In the genomic region with DNA sequence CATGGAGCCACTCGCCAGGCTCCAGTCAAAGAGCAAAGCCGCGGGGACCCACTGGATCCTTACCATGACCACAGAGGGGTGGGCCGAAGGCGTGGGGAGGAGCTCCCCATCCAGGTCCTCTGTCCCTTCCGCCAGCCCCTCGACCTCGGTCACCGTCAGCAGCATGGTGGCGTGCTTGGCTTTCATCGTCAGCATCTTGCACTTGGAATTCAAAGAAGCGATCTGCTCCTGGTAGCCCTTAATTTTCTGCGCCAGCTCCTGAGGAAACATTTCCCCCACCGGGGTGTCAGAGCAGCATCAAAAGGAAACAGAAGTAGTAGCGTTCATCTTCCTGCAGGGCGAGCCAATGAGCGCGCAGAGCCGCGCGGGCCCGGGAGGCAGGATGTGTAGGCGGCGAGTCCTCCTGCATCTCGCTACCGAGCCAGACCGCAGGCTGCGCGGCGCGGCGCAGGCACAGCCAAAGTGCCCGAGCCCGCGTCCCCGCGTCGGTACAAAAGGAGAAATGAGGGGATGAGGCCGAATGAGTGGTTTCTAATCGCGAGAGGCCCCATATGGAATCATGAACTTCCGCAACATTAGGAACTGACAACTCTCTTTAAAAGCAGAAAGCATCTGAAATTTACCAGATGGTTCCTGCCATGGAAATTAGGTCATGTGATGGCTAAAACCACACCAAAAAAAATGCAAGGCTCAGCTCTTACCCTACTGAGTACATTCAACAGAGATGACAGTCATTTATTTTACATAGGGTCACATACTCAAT, we compare ENCODE assay signal across 1 cellular context.
A peak's percentile ranks its signal among the peaks of the same experiment; 100 is the strongest.
TF ChIP-seq lines count a peak whose summit lies in the region.

No MANE protein-coding gene starts in this region.

TF ChIP-seq in HepG2, 621 proteins besides CTCF, POLR2A, EP300 and RAD21 (continued from another document and continues in another):
- TF ChIP-seq, protein P1, sequence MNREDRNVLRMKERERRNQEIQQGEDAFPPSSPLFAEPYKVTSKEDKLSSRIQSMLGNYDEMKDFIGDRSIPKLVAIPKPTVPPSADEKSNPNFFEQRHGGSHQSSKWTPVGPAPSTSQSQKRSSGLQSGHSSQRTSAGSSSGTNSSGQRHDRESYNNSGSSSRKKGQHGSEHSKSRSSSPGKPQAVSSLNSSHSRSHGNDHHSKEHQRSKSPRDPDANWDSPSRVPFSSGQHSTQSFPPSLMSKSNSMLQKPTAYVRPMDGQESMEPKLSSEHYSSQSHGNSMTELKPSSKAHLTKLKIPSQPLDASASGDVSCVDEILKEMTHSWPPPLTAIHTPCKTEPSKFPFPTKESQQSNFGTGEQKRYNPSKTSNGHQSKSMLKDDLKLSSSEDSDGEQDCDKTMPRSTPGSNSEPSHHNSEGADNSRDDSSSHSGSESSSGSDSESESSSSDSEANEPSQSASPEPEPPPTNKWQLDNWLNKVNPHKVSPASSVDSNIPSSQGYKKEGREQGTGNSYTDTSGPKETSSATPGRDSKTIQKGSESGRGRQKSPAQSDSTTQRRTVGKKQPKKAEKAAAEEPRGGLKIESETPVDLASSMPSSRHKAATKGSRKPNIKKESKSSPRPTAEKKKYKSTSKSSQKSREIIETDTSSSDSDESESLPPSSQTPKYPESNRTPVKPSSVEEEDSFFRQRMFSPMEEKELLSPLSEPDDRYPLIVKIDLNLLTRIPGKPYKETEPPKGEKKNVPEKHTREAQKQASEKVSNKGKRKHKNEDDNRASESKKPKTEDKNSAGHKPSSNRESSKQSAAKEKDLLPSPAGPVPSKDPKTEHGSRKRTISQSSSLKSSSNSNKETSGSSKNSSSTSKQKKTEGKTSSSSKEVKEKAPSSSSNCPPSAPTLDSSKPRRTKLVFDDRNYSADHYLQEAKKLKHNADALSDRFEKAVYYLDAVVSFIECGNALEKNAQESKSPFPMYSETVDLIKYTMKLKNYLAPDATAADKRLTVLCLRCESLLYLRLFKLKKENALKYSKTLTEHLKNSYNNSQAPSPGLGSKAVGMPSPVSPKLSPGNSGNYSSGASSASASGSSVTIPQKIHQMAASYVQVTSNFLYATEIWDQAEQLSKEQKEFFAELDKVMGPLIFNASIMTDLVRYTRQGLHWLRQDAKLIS (CRISPR knock-in tag; IDR thresholded peaks at IDR 0.05) = peak; percentile 48; the same call in 1 of the 2 replicates
- TF ChIP-seq U2AF2 (IDR thresholded peaks at IDR 0.05; ENCODE audit: low read depth, low read length) (0 out of 2 replicates have a peak, but pooled peaks have one; percentile 36), TP53 (CRISPR knock-in tag; conservative IDR thresholded peaks at IDR 0.05) (no peak), ZBTB21 (CRISPR knock-in tag; IDR thresholded peaks at IDR 0.05) (no peak), TOE1 (CRISPR knock-in tag; IDR thresholded peaks at IDR 0.05) (peak; percentile 34), MED1 (CRISPR knock-in tag; IDR thresholded peaks at IDR 0.05) (no peak; the same call in none of the 2 replicates), ZSCAN31 (CRISPR knock-in tag; IDR thresholded peaks at IDR 0.05; ENCODE audit: low read depth) (no peak; the same call in none of the 2 replicates), U2AF1 (optimal IDR thresholded peaks at IDR 0.05; ENCODE audit: low read depth, low read length) (peak; percentile 78), NFATC3 (CRISPR knock-in tag; IDR thresholded peaks at IDR 0.05) (peak; percentile 87; the same call in 1 of the 2 replicates), ZNF460 (CRISPR knock-in tag; IDR thresholded peaks at IDR 0.05; ENCODE audit: borderline replicate concordance) (no peak; the same call in 1 of the 2 replicates), MXD4 (CRISPR knock-in tag; IDR thresholded peaks at IDR 0.05) (peak; percentile 61), BHLHE40 (IDR thresholded peaks at IDR 0.05; ENCODE audit: low read length) (no peak), NR2F6 (IDR thresholded peaks at IDR 0.05) (no peak), NR2F6 (CRISPR knock-in tag; IDR thresholded peaks at IDR 0.05) (peak; percentile 32; the same call in 1 of the 2 replicates), DPF2 (CRISPR knock-in tag; IDR thresholded peaks at IDR 0.05; ENCODE audit: borderline replicate concordance, low read depth) (peak; percentile 44), NFKB2 (CRISPR knock-in tag; IDR thresholded peaks at IDR 0.05; ENCODE audit: borderline replicate concordance) (peak; percentile 80; the same call in 1 of the 2 replicates), ZNF557 (CRISPR knock-in tag; IDR thresholded peaks at IDR 0.05) (peak; percentile 46; the same call in 1 of the 2 replicates), ZNF879 (CRISPR knock-in tag; IDR thresholded peaks at IDR 0.05) (peak; percentile 29; the same call in 1 of the 2 replicates), ZNF296 (CRISPR knock-in tag; conservative IDR thresholded peaks at IDR 0.05) (no peak; the same call in 1 of the 2 replicates), ZNF577 (CRISPR knock-in tag; IDR thresholded peaks at IDR 0.05; ENCODE audit: borderline replicate concordance, low read depth) (no peak), TMF1 (CRISPR knock-in tag; IDR thresholded peaks at IDR 0.05; ENCODE audit: low read depth) (no peak), GLI4 (CRISPR knock-in tag; IDR thresholded peaks at IDR 0.05; ENCODE audit: borderline replicate concordance) (peak; percentile 96; the same call in 1 of the 2 replicates), ZNF234 (CRISPR knock-in tag; conservative IDR thresholded peaks at IDR 0.05) (no peak), ZNF766 (CRISPR knock-in tag; IDR thresholded peaks at IDR 0.05; ENCODE audit: borderline replicate concordance) (no peak; the same call in 1 of the 2 replicates), ZNF670 (CRISPR knock-in tag; IDR thresholded peaks at IDR 0.05; ENCODE audit: borderline replicate concordance) (peak; percentile 96), CAMTA2 (CRISPR knock-in tag; IDR thresholded peaks at IDR 0.05; ENCODE audit: borderline replicate concordance) (no peak), CREB1 (IDR thresholded peaks at IDR 0.05) (no peak), CREB1 (CRISPR knock-in tag; IDR thresholded peaks at IDR 0.05) (peak; percentile 39; the same call in 1 of the 2 replicates), FOXA3 (CRISPR knock-in tag; IDR thresholded peaks at IDR 0.05) (no peak), DR1 (CRISPR knock-in tag; IDR thresholded peaks at IDR 0.05) (peak; percentile 15; the same call in 1 of the 2 replicates), TARDBP (CRISPR knock-in tag; IDR thresholded peaks at IDR 0.05) (peak; percentile 70; the same call in 1 of the 2 replicates), ZNF724P (CRISPR knock-in tag; IDR thresholded peaks at IDR 0.05; ENCODE audit: borderline replicate concordance) (no peak), ZNF326 (CRISPR knock-in tag; IDR thresholded peaks at IDR 0.05; ENCODE audit: borderline replicate concordance) (0 out of 2 replicates have a peak, but pooled peaks have one; percentile 65), GABPA (IDR thresholded peaks at IDR 0.05; ENCODE audit: low read depth, low read length) (0 out of 2 replicates have a peak, but pooled peaks have one; percentile 24), GABPA (CRISPR knock-in tag; IDR thresholded peaks at IDR 0.05; ENCODE audit: low read depth) (peak; percentile 50), POLR2AphosphoS2 (IDR thresholded peaks at IDR 0.05; ENCODE audit: low read depth, low read length) (no peak), ZNF256 (CRISPR knock-in tag; conservative IDR thresholded peaks at IDR 0.05) (0 out of 2 replicates have a peak, but pooled peaks have one; percentile 49), ZNF772 (CRISPR knock-in tag; IDR thresholded peaks at IDR 0.05) (peak; percentile 32)
- TF ChIP-seq, protein P2, sequence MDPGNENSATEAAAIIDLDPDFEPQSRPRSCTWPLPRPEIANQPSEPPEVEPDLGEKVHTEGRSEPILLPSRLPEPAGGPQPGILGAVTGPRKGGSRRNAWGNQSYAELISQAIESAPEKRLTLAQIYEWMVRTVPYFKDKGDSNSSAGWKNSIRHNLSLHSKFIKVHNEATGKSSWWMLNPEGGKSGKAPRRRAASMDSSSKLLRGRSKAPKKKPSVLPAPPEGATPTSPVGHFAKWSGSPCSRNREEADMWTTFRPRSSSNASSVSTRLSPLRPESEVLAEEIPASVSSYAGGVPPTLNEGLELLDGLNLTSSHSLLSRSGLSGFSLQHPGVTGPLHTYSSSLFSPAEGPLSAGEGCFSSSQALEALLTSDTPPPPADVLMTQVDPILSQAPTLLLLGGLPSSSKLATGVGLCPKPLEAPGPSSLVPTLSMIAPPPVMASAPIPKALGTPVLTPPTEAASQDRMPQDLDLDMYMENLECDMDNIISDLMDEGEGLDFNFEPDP (CRISPR knock-in tag; conservative IDR thresholded peaks at IDR 0.05) = 0 out of 2 replicates have a peak, but pooled peaks have one; percentile 94
- TF ChIP-seq, protein P3, sequence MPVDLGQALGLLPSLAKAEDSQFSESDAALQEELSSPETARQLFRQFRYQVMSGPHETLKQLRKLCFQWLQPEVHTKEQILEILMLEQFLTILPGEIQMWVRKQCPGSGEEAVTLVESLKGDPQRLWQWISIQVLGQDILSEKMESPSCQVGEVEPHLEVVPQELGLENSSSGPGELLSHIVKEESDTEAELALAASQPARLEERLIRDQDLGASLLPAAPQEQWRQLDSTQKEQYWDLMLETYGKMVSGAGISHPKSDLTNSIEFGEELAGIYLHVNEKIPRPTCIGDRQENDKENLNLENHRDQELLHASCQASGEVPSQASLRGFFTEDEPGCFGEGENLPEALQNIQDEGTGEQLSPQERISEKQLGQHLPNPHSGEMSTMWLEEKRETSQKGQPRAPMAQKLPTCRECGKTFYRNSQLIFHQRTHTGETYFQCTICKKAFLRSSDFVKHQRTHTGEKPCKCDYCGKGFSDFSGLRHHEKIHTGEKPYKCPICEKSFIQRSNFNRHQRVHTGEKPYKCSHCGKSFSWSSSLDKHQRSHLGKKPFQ (CRISPR knock-in tag; IDR thresholded peaks at IDR 0.05; ENCODE audit: insufficient replicate concordance) = no peak
- TF ChIP-seq, protein P4, sequence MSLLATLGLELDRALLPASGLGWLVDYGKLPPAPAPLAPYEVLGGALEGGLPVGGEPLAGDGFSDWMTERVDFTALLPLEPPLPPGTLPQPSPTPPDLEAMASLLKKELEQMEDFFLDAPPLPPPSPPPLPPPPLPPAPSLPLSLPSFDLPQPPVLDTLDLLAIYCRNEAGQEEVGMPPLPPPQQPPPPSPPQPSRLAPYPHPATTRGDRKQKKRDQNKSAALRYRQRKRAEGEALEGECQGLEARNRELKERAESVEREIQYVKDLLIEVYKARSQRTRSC (CRISPR knock-in tag; IDR thresholded peaks at IDR 0.05; ENCODE audit: low read depth) = no peak
- TF ChIP-seq, protein P5, sequence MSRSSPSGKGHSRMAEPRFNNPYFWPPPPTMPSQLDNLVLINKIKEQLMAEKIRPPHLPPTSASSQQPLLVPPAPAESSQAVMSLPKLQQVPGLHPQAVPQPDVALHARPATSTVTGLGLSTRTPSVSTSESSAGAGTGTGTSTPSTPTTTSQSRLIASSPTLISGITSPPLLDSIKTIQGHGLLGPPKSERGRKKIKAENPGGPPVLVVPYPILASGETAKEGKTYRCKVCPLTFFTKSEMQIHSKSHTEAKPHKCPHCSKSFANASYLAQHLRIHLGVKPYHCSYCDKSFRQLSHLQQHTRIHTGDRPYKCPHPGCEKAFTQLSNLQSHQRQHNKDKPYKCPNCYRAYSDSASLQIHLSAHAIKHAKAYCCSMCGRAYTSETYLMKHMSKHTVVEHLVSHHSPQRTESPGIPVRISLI (CRISPR knock-in tag; IDR thresholded peaks at IDR 0.05; ENCODE audit: borderline replicate concordance) = 0 out of 2 replicates have a peak, but pooled peaks have one; percentile 39
- TF ChIP-seq, protein P6, sequence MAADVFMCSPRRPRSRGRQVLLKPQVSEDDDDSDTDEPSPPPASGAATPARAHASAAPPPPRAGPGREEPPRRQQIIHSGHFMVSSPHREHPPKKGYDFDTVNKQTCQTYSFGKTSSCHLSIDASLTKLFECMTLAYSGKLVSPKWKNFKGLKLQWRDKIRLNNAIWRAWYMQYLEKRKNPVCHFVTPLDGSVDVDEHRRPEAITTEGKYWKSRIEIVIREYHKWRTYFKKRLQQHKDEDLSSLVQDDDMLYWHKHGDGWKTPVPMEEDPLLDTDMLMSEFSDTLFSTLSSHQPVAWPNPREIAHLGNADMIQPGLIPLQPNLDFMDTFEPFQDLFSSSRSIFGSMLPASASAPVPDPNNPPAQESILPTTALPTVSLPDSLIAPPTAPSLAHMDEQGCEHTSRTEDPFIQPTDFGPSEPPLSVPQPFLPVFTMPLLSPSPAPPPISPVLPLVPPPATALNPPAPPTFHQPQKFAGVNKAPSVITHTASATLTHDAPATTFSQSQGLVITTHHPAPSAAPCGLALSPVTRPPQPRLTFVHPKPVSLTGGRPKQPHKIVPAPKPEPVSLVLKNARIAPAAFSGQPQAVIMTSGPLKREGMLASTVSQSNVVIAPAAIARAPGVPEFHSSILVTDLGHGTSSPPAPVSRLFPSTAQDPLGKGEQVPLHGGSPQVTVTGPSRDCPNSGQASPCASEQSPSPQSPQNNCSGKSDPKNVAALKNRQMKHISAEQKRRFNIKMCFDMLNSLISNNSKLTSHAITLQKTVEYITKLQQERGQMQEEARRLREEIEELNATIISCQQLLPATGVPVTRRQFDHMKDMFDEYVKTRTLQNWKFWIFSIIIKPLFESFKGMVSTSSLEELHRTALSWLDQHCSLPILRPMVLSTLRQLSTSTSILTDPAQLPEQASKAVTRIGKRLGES (CRISPR knock-in tag; IDR thresholded peaks at IDR 0.05; ENCODE audit: borderline replicate concordance) = no peak
- TF ChIP-seq, protein P7, sequence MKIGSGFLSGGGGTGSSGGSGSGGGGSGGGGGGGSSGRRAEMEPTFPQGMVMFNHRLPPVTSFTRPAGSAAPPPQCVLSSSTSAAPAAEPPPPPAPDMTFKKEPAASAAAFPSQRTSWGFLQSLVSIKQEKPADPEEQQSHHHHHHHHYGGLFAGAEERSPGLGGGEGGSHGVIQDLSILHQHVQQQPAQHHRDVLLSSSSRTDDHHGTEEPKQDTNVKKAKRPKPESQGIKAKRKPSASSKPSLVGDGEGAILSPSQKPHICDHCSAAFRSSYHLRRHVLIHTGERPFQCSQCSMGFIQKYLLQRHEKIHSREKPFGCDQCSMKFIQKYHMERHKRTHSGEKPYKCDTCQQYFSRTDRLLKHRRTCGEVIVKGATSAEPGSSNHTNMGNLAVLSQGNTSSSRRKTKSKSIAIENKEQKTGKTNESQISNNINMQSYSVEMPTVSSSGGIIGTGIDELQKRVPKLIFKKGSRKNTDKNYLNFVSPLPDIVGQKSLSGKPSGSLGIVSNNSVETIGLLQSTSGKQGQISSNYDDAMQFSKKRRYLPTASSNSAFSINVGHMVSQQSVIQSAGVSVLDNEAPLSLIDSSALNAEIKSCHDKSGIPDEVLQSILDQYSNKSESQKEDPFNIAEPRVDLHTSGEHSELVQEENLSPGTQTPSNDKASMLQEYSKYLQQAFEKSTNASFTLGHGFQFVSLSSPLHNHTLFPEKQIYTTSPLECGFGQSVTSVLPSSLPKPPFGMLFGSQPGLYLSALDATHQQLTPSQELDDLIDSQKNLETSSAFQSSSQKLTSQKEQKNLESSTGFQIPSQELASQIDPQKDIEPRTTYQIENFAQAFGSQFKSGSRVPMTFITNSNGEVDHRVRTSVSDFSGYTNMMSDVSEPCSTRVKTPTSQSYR (CRISPR knock-in tag; IDR thresholded peaks at IDR 0.05; ENCODE audit: borderline replicate concordance) = no peak
- TF ChIP-seq, protein P8, sequence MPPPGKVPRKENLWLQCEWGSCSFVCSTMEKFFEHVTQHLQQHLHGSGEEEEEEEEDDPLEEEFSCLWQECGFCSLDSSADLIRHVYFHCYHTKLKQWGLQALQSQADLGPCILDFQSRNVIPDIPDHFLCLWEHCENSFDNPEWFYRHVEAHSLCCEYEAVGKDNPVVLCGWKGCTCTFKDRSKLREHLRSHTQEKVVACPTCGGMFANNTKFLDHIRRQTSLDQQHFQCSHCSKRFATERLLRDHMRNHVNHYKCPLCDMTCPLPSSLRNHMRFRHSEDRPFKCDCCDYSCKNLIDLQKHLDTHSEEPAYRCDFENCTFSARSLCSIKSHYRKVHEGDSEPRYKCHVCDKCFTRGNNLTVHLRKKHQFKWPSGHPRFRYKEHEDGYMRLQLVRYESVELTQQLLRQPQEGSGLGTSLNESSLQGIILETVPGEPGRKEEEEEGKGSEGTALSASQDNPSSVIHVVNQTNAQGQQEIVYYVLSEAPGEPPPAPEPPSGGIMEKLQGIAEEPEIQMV (CRISPR knock-in tag; IDR thresholded peaks at IDR 0.05; ENCODE audit: low read depth) = peak; percentile 59; the same call in 1 of the 2 replicates
